In the genomic region with DNA sequence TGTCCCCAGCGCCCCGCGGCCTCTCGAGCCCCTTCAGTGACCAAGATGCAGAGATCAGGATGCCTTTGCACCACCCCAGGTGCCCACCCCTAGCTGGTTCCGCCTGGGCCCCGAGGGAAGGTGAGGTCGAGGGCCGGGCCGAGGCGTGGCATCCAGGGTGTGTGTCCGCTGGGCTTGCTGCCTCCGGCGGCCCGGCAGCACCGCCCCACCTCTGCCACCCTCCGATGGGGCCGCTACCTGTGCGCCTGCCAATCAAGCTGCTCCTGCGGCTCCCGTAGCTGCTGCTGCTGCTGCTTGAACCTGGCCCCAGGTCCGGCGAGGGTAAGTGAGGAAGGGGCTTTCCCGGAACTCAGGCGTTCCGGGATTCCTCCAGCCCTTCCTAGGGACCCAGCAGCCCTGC, we compare ENCODE assay signal across 1 cellular context. TPM values are rescaled to one million over a fixed set of nuclear protein-coding genes. Genes with fewer than 3 reads are reported as not detected.
"Had no signal": no experiment of that assay in that cellular context is flagged by ENCODE, and none has a peak within 500 bp of the region (broad histone marks: within the 10 kb centered on the region; RNA-seq: fewer than 3 reads in every experiment).

No MANE protein-coding gene starts in this region.

RNA-seq across cellular contexts. Expression of a gene that starts 29.4 kb away (rescaled TPM):
- polyA plus RNA-seq: cardiac muscle cell had no signal
